Comparison of ENCODE assay signal across 15 cellular contexts in genomic region chr19:40575326-40575725, GRCh38. TPM values are rescaled to one million over a fixed set of nuclear protein-coding genes. Genes with fewer than 3 reads are reported as not detected.
DNase-seq lines count a peak whose midpoint lies in the region; ATAC-seq and TF ChIP-seq lines count a peak whose summit lies in the region.
"Had no signal": no experiment of that assay in that cellular context is flagged by ENCODE, and none has a peak within 500 bp of the region (broad histone marks: within the 10 kb centered on the region; RNA-seq: fewer than 3 reads in every experiment).

No MANE protein-coding gene starts in this region.

- H3K27me3 ChIP-seq in CD8-positive, alpha-beta T cell (ENCODE audit: insufficient read depth, low read length) = no peaks in the 10 kb centered on the region
- H3K27me3 ChIP-seq in iPS-20b (ENCODE audit: insufficient read depth, low read length) (peaks cover 7% of the 10 kb centered on the region), hepatocyte (no peaks in the 10 kb centered on the region), Karpas-422 (ENCODE audit: low read length) (no peaks in the 10 kb centered on the region)
- H3K27me3 ChIP-seq: foreskin keratinocyte, SJSA1, upper lobe of left lung had no signal

- H3K27ac ChIP-seq in 22Rv1 (peak overlapping the region; percentile 26; the same call in 1 of the 2 replicates), iPS-20b (ENCODE audit: low read length) (no peak overlapping the region), hepatocyte (no peak overlapping the region), Karpas-422 (ENCODE audit: low read length) (no peak overlapping the region)
- H3K27ac ChIP-seq in CD8-positive, alpha-beta T cell (ENCODE audit: low read depth, low read length) = no peak overlapping the region
- H3K27ac ChIP-seq: foreskin keratinocyte, SJSA1 had no signal

- H3K4me1 Mint-ChIP-seq in CD8-positive, alpha-beta T cell (ENCODE audit: low read depth) = peaks cover 28% of the 10 kb centered on the region
- peaks cover 22% of the 10 kb centered on the region for H3K4me1 Mint-ChIP-seq in activated CD4-positive, alpha-beta memory T cell treated with anti-CD3 and anti-CD28 coated beads for 36 hours (ENCODE audit: low read depth)

- H2AFZ ChIP-seq in hepatocyte = no peak overlapping the region
- H2AFZ ChIP-seq in Karpas-422 (ENCODE audit: low read length) = no peak overlapping the region

- H3K79me2 ChIP-seq in hepatocyte (no peaks in the 10 kb centered on the region), Karpas-422 (ENCODE audit: low read length) (peaks cover 19% of the 10 kb centered on the region)

- peaks cover 20% of the 10 kb centered on the region for H3K4me1 ChIP-seq in CD8-positive, alpha-beta T cell (ENCODE audit: insufficient read depth, low read length)
- H3K4me1 ChIP-seq in iPS-20b (ENCODE audit: insufficient read depth, low read length) (no peaks in the 10 kb centered on the region; the same call in 1 of the 2 replicates), hepatocyte (ENCODE audit: insufficient read depth) (no peaks in the 10 kb centered on the region), Karpas-422 (ENCODE audit: low read length) (peaks cover 31% of the 10 kb centered on the region)

- H3K27me3 Mint-ChIP-seq in CD8-positive, alpha-beta T cell (ENCODE audit: low read depth) = no peaks in the 10 kb centered on the region
- H3K27me3 Mint-ChIP-seq in activated CD4-positive, alpha-beta memory T cell treated with anti-CD3 and anti-CD28 coated beads for 36 hours = no peaks in the 10 kb centered on the region

- H3K9me3 Mint-ChIP-seq in CD8-positive, alpha-beta T cell = peaks cover 2% of the 10 kb centered on the region
- no peaks in the 10 kb centered on the region for H3K9me3 Mint-ChIP-seq in activated CD4-positive, alpha-beta memory T cell treated with anti-CD3 and anti-CD28 coated beads for 36 hours

- intact Hi-C loops in CD8-positive, alpha-beta T cell (cut with DNase I, micrococcal nuclease) = loop anchor here in 1 of 2 experiments (5.0 kb wide), 1 partner anchor 133 kb away; the partner anchor contains the start of gene SERTAD3
- intact Hi-C loops in activated CD4-positive, alpha-beta memory T cell treated with anti-CD3 and anti-CD28 coated beads for 36 hours (cut with micrococcal nuclease) = no loop called here

- POLR2A ChIA-PET in CD8-positive, alpha-beta T cell (lab: Charles Lee) = interaction anchor here (0.8 kb wide), 1 partner anchor 687 kb away, joined by 3 read pairs; no protein-coding TSS in a partner anchor
- POLR2A ChIA-PET in activated CD4-positive, alpha-beta memory T cell treated with anti-CD3 and anti-CD28 coated beads for 36 hours (lab: Charles Lee) = no interaction called here

- TF ChIP-seq CTCF in 22Rv1 (IDR thresholded peaks at IDR 0.05) (no peak), hepatocyte (IDR thresholded peaks at IDR 0.05; ENCODE audit: poor library complexity) (no peak)
- no peak for TF ChIP-seq CTCF in CD8-positive, alpha-beta T cell (IDR thresholded peaks at IDR 0.05)

- H4K20me1 ChIP-seq in hepatocyte (ENCODE audit: insufficient read depth, poor library complexity, severe bottlenecking) (no peaks in the 10 kb centered on the region), Karpas-422 (ENCODE audit: insufficient read depth, low read depth, low read length) (0 out of 2 replicates have a peak, but pooled peaks cover 5% of the 10 kb centered on the region)

- peaks cover 4% of the 10 kb centered on the region for H3K36me3 ChIP-seq in CD8-positive, alpha-beta T cell (ENCODE audit: insufficient read depth, low read length)
- H3K36me3 ChIP-seq in iPS-20b (ENCODE audit: insufficient read depth, low read depth, low read length) (peaks cover 5% of the 10 kb centered on the region), hepatocyte (replicated peaks; ENCODE audit: insufficient read depth, low read depth) (no peaks in the 10 kb centered on the region), Karpas-422 (ENCODE audit: insufficient read depth, low read length) (peaks cover 10% of the 10 kb centered on the region)

- no peaks in the 10 kb centered on the region for H3K9me3 ChIP-seq in CD8-positive, alpha-beta T cell (ENCODE audit: low read length)
- no peaks in the 10 kb centered on the region for H3K9me3 ChIP-seq in iPS-20b (ENCODE audit: insufficient read depth, low read depth, low read length)
- H3K9me3 ChIP-seq in hepatocyte (ENCODE audit: low read depth) = no peaks in the 10 kb centered on the region
- H3K9me3 ChIP-seq in Karpas-422 (ENCODE audit: low read length) = no peaks in the 10 kb centered on the region
- H3K9me3 ChIP-seq: SJSA1, upper lobe of left lung had no signal

- peak overlapping the region; percentile 67 for H3K4me3 Mint-ChIP-seq in CD8-positive, alpha-beta T cell
- peak overlapping the region; percentile 18 for H3K4me3 Mint-ChIP-seq in activated CD4-positive, alpha-beta memory T cell treated with anti-CD3 and anti-CD28 coated beads for 36 hours

- H3K9me2 ChIP-seq in hepatocyte (replicated peaks; ENCODE audit: insufficient read depth) (no peaks in the 10 kb centered on the region), Karpas-422 (replicated peaks; ENCODE audit: insufficient read depth, low read length) (no peaks in the 10 kb centered on the region)

- DNase-seq in CD8-positive, alpha-beta T cell = no peak
- no peak for DNase-seq in activated CD4-positive, alpha-beta memory T cell treated with anti-CD3 and anti-CD28 coated beads for 36 hours
- DNase-seq in hepatocyte (ENCODE audit: low spot score) = no peak
- no peak for DNase-seq in pons (ENCODE audit: low spot score)
- no peak for DNase-seq in Karpas-422
- DNase-seq: AML-193, foreskin keratinocyte, NCI-H1417 treated with DMSO at 0.1 percent for 48 hours, NCI-H446, small intestine had no signal

- H3K9ac ChIP-seq in iPS-20b (ENCODE audit: low read depth, low read length) (peak overlapping the region; percentile 57; the same call in 1 of the 2 replicates), Karpas-422 (ENCODE audit: low read length) (no peak overlapping the region)

- H3K4me2 ChIP-seq in hepatocyte (no peak overlapping the region), Karpas-422 (ENCODE audit: low read depth, low read length, poor library complexity, severe bottlenecking) (no peak overlapping the region)

- 82% methylated on average over 18 of the region's 18 CpGs for WGBS in hepatocyte (ENCODE audit: low lambda C conversion rate, missing lambda C conversion rate)

- H3K36me3 Mint-ChIP-seq in CD8-positive, alpha-beta T cell = peaks cover 21% of the 10 kb centered on the region
- H3K36me3 Mint-ChIP-seq in activated CD4-positive, alpha-beta memory T cell treated with anti-CD3 and anti-CD28 coated beads for 36 hours = peaks cover 10% of the 10 kb centered on the region

- peak overlapping the region; percentile 27 for H3K27ac Mint-ChIP-seq in CD8-positive, alpha-beta T cell
- no peak overlapping the region for H3K27ac Mint-ChIP-seq in activated CD4-positive, alpha-beta memory T cell treated with anti-CD3 and anti-CD28 coated beads for 36 hours

- no peak overlapping the region for H3K4me3 ChIP-seq in CD8-positive, alpha-beta T cell (ENCODE audit: low read depth, low read length)
- H3K4me3 ChIP-seq in iPS-20b (ENCODE audit: low read length) (peak overlapping the region; percentile 77; the same call in 1 of the 2 replicates), hepatocyte (no peak overlapping the region), Karpas-422 (ENCODE audit: low read length) (no peak overlapping the region)

- ATAC-seq in CD8-positive, alpha-beta T cell = no peak
- no peak for ATAC-seq in GM21786 (IDR thresholded peaks at IDR 0.05; ENCODE audit: unreplicated experiment)
- ATAC-seq: foreskin keratinocyte had no signal

- CTCF ChIA-PET in CD8-positive, alpha-beta T cell (lab: Charles Lee) = interaction anchor here (0.8 to 1.7 kb wide), 2 partner anchors 24 to 203 kb away, joined by 3 to 4 read pairs; partner anchors contain the start of gene RAB4B
- CTCF ChIA-PET in activated CD4-positive, alpha-beta memory T cell treated with anti-CD3 and anti-CD28 coated beads for 36 hours (lab: Charles Lee) = no interaction called here

RNA-seq across cellular contexts. Expression of gene SHKBP1, which starts 1.3 kb away (rescaled TPM):
- 10 to 100 TPM; 93.8 to 95.3 TPM for total RNA-seq in CD8-positive, alpha-beta T cell
- total RNA-seq in activated CD4-positive, alpha-beta memory T cell treated with anti-CD3 and anti-CD28 coated beads for 36 hours = 100 to 1,000 TPM; 112 to 126 TPM
- 22.6 and 44.6 TPM in 2 replicates for total RNA-seq in hepatocyte
- 81.3 and 83.6 TPM in 2 replicates for polyA plus RNA-seq in hepatocyte
- 49.7 and 98.2 TPM in 2 replicates for total RNA-seq in Karpas-422 (2014; rRNA removed; shearing (Covaris generic); ENCODE audit: low replicate concordance)

RNA-seq across cellular contexts. Expression of gene LTBP4, which starts 25.8 kb away (rescaled TPM):
- total RNA-seq in CD8-positive, alpha-beta T cell = 100 to 1,000 TPM in 1 of 2 experiments, 10 to 100 TPM in 1; 86.0 to 107 TPM
- total RNA-seq in activated CD4-positive, alpha-beta memory T cell treated with anti-CD3 and anti-CD28 coated beads for 36 hours = 100 to 1,000 TPM; 178 to 182 TPM
- 45.6 and 50.2 TPM in 2 replicates for total RNA-seq in hepatocyte
- polyA plus RNA-seq in hepatocyte = 163 and 185 TPM in 2 replicates
- 9.6 and 25.9 TPM in 2 replicates for total RNA-seq in Karpas-422 (2014; rRNA removed; shearing (Covaris generic); ENCODE audit: low replicate concordance)
